8 cellular contexts compared by ENCODE assay signal in genomic region chr7:75739796-75740672, GRCh38. TPM values are rescaled to one million over a fixed set of nuclear protein-coding genes. Genes with fewer than 3 reads are reported as not detected.
A peak's percentile ranks its signal among the peaks of the same experiment; 100 is the strongest.
DNase-seq lines count a peak whose midpoint lies in the region; ATAC-seq, FAIRE-seq and TF ChIP-seq lines count a peak whose summit lies in the region.

No MANE protein-coding gene starts in this region.

- CTCF ChIA-PET in AG04449 (lab: Yijun Ruan, JAX) = interaction anchor here (0.9 to 1.0 kb wide), 2 partner anchors 15 to 22 kb away, joined by 3 read pairs; no protein-coding TSS in a partner anchor
- CTCF ChIA-PET in endothelial cell of umbilical vein (lab: Charles Lee) = interaction anchor here (0.5 to 2.6 kb wide), 8 partner anchors 9 to 280 kb away, joined by 3 to 12 read pairs (median 3); no protein-coding TSS in a partner anchor

- no peaks in the 10 kb centered on the region for H3K36me3 ChIP-seq in RWPE2 (ENCODE audit: low read depth)
- no peaks in the 10 kb centered on the region for H3K36me3 ChIP-seq in endothelial cell of umbilical vein (ENCODE audit: control insufficient read depth in 2 of 2, extremely low read depth in 1 of 2, insufficient read depth in 2 of 2, low read length in 2 of 2)
- H3K36me3 ChIP-seq in parathyroid adenoma (ENCODE audit: control insufficient read depth, insufficient read depth, low read length) = no peaks in the 10 kb centered on the region

- TF ChIP-seq POLR2A in endothelial cell of umbilical vein (IDR thresholded peaks at IDR 0.05; ENCODE audit: low read depth, low read length) = no peak

- H3K4me2 ChIP-seq in endothelial cell of umbilical vein (ENCODE audit: insufficient read depth, low read length) (peak overlapping the region; percentile 97), parathyroid adenoma (ENCODE audit: low read length) (peak overlapping the region; percentile 98)

- H3K4me1 ChIP-seq in RWPE2 (ENCODE audit: insufficient read depth, poor library complexity, severe bottlenecking) (no peaks in the 10 kb centered on the region), endothelial cell of umbilical vein (ENCODE audit: control insufficient read depth, extremely low read depth, insufficient read depth, low read length) (peaks cover 6% of the 10 kb centered on the region), parathyroid adenoma (no peaks in the 10 kb centered on the region)

- ATAC-seq in GM19455 (IDR thresholded peaks at IDR 0.05; ENCODE audit: unreplicated experiment) (peak; percentile 36), RWPE2 (ENCODE audit: low read depth) (no peak), HG03280 (IDR thresholded peaks at IDR 0.05; ENCODE audit: unreplicated experiment) (no peak)

- intact Hi-C loops in endothelial cell of umbilical vein (cut with micrococcal nuclease) = loop anchor here (1.0 to 2.0 kb wide), 4 partner anchors 69 to 175 kb away; no protein-coding TSS in a partner anchor

- H2AFZ ChIP-seq in endothelial cell of umbilical vein (ENCODE audit: low read depth, low read length) (peak overlapping the region; percentile 99), parathyroid adenoma (peak overlapping the region; percentile 98)

- H3K4me3 ChIP-seq in AG04449 (ENCODE audit: low read depth, low read length) = peak overlapping the region; percentile 70
- peak overlapping the region; percentile 93 for H3K4me3 ChIP-seq in RWPE2 (ENCODE audit: severe bottlenecking)
- H3K4me3 ChIP-seq in endothelial cell of umbilical vein (replicated peaks in 1 of 3; ENCODE audit: insufficient read depth in 1 of 3, low read depth in 1 of 3, low read length in 3 of 3) = peak overlapping the region; percentile 54 to 99 (median 91)
- H3K4me3 ChIP-seq in parathyroid adenoma (ENCODE audit: low read depth, low read length) = peak overlapping the region; percentile 84

- POLR2A ChIA-PET in AG04449 (lab: Yijun Ruan, JAX) = interaction anchor here (0.6 to 1.5 kb wide), 2 partner anchors 9 to 280 kb away, joined by 3 to 6 read pairs; no protein-coding TSS in a partner anchor
- POLR2A ChIA-PET in endothelial cell of umbilical vein (lab: Charles Lee) = interaction anchor here (0.6 to 1.2 kb wide), 4 partner anchors 11 to 212 kb away, joined by 3 to 5 read pairs (median 4); no protein-coding TSS in a partner anchor

- H3K9ac ChIP-seq in endothelial cell of umbilical vein (replicated peaks; ENCODE audit: extremely low read depth, insufficient read depth, low read length) (peak overlapping the region; percentile 74), parathyroid adenoma (no peak overlapping the region)

- no peak for DNase-seq in AG04449 (ENCODE audit: low read depth, low spot score)
- no peak for DNase-seq in RWPE2 (ENCODE audit: low spot score)
- no peak for DNase-seq in endothelial cell of umbilical vein (ENCODE audit: low read depth, low spot score)
- DNase-seq in NCI-H1930 (lab: John Stamatoyannopoulos, UW) = no peak
- DNase-seq in central memory CD4-positive, alpha-beta T cell = no peak

- no TSS peak for BruUV-seq in endothelial cell of umbilical vein (replicated peaks; lab: Mats Ljungman, UMichigan)

- H4K20me1 ChIP-seq in endothelial cell of umbilical vein (replicated peaks; ENCODE audit: control insufficient read depth, extremely low read depth, insufficient read depth, low read length) = no peaks in the 10 kb centered on the region

- FAIRE-seq in endothelial cell of umbilical vein (lab: Jason Lieb, UNC) = no peak

- H3K9me1 ChIP-seq in endothelial cell of umbilical vein (replicated peaks; ENCODE audit: control insufficient read depth, extremely low read depth, insufficient read depth, low read length) = no peaks in the 10 kb centered on the region

- H3K79me2 ChIP-seq in endothelial cell of umbilical vein (ENCODE audit: control insufficient read depth, insufficient read depth, low read length) (no peaks in the 10 kb centered on the region), parathyroid adenoma (no peaks in the 10 kb centered on the region)

- H3K27me3 ChIP-seq in RWPE2 (ENCODE audit: insufficient read depth, poor library complexity, severe bottlenecking) (no peaks in the 10 kb centered on the region), endothelial cell of umbilical vein (ENCODE audit: control insufficient read depth in 2 of 2, insufficient read depth in 2 of 2, low read length in 2 of 2) (no peaks in the 10 kb centered on the region), parathyroid adenoma (ENCODE audit: control insufficient read depth, insufficient read depth, low read length) (no peaks in the 10 kb centered on the region)

- TF ChIP-seq CTCF in AG04449 (IDR thresholded peaks at IDR 0.05; ENCODE audit: insufficient read depth, low read length, missing control alignments) = no peak
- TF ChIP-seq CTCF in RWPE2 (IDR thresholded peaks at IDR 0.05; ENCODE audit: poor library complexity, severe bottlenecking) = no peak
- no peak for TF ChIP-seq CTCF in endothelial cell of umbilical vein (IDR thresholded peaks at IDR 0.05; ENCODE audit: extremely low read depth in 1 of 2, insufficient read depth in 1 of 2, low read depth in 1 of 2, low read length in 2 of 2)
- no peak for TF ChIP-seq CTCF in parathyroid adenoma (IDR thresholded peaks at IDR 0.05)

- H3K27ac ChIP-seq in RWPE2 (ENCODE audit: poor library complexity, severe bottlenecking) = peak overlapping the region; percentile 17
- H3K27ac ChIP-seq in endothelial cell of umbilical vein (ENCODE audit: insufficient read depth, low read depth, low read length) = peak overlapping the region; percentile 55
- H3K27ac ChIP-seq in parathyroid adenoma = peak overlapping the region; percentile 77

- dilution Hi-C loops in endothelial cell of umbilical vein (cut with MboI; ENCODE audit: extremely low pct_ligation_motif_present, low sequenced_read_pairs) = no loop called here

- H3K9me3 ChIP-seq in RWPE2 (ENCODE audit: severe bottlenecking) (no peaks in the 10 kb centered on the region), endothelial cell of umbilical vein (replicated peaks; ENCODE audit: control insufficient read depth, insufficient read depth, low read length) (no peaks in the 10 kb centered on the region), parathyroid adenoma (ENCODE audit: control insufficient read depth, low read length) (no peaks in the 10 kb centered on the region)

TF ChIP-seq in endothelial cell of umbilical vein, 7 proteins besides CTCF, POLR2A, EP300 and RAD21:
- no peak for TF ChIP-seq GATA2 (IDR thresholded peaks at IDR 0.05; ENCODE audit: insufficient read depth, insufficient read length, low read depth, low read length)
- no peak for TF ChIP-seq FOS (IDR thresholded peaks at IDR 0.05; ENCODE audit: borderline replicate concordance, insufficient read depth, low read length)
- TF ChIP-seq JUN (IDR thresholded peaks at IDR 0.05; ENCODE audit: borderline replicate concordance, insufficient read depth, insufficient read length, low read depth) = no peak
- TF ChIP-seq, protein P1, sequence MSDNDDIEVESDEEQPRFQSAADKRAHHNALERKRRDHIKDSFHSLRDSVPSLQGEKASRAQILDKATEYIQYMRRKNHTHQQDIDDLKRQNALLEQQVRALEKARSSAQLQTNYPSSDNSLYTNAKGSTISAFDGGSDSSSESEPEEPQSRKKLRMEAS (IDR thresholded peaks at IDR 0.05; ENCODE audit: insufficient read depth, insufficient read length) = no peak
- TF ChIP-seq MYC (IDR thresholded peaks at IDR 0.05; ENCODE audit: low read depth, low read length) = no peak
- no peak for TF ChIP-seq EZH2 (IDR thresholded peaks at IDR 0.05; ENCODE audit: borderline replicate concordance, low read depth, low read length, severe bottlenecking)
- no peak for TF ChIP-seq POLR2AphosphoS5 (IDR thresholded peaks at IDR 0.05; ENCODE audit: insufficient read depth, low read depth, low read length)

RNA-seq across cellular contexts. Expression of gene HIP1, which starts 1.3 kb away (rescaled TPM):
- 45.1 and 47.6 TPM in 2 replicates for total RNA-seq in endothelial cell of umbilical vein
- polyA plus RNA-seq in endothelial cell of umbilical vein = 22.3 and 23.7 TPM in 2 replicates
- polyA plus RNA-seq in endothelial cell of umbilical vein (2011; cell fraction: cytosol; rRNA removed) = 20.9 and 22.7 TPM in 2 replicates
- polyA plus RNA-seq in endothelial cell of umbilical vein (2011; cell fraction: nucleus; rRNA removed) = 32.0 and 36.8 TPM in 2 replicates
- 22.1 and 27.9 TPM in 2 replicates for polyA plus RNA-seq in endothelial cell of umbilical vein (2012)
- 49.6 and 57.0 TPM in 2 replicates for polyA minus RNA-seq in endothelial cell of umbilical vein
- 9.5 TPM for polyA minus RNA-seq in endothelial cell of umbilical vein (2011; cell fraction: cytosol; rRNA and poly(A)+ RNA removed)
- polyA minus RNA-seq in endothelial cell of umbilical vein (2011; cell fraction: nucleus; rRNA and poly(A)+ RNA removed) = 32.5 and 38.5 TPM in 2 replicates

RNA-seq across cellular contexts. Expression of gene CCL26, which starts 32.0 kb away (rescaled TPM):
- total RNA-seq in endothelial cell of umbilical vein = not detected in 2 replicates
- polyA plus RNA-seq in endothelial cell of umbilical vein = not detected in 2 replicates
- polyA plus RNA-seq in endothelial cell of umbilical vein (2011; cell fraction: cytosol; rRNA removed) = not detected in 2 replicates
- not detected in 2 replicates for polyA plus RNA-seq in endothelial cell of umbilical vein (2011; cell fraction: nucleus; rRNA removed)
- polyA plus RNA-seq in endothelial cell of umbilical vein (2012) = 0.71 TPM in 1 of 2 replicates, not detected in the other
- not detected in 2 replicates for polyA minus RNA-seq in endothelial cell of umbilical vein
- polyA minus RNA-seq in endothelial cell of umbilical vein (2011; cell fraction: cytosol; rRNA and poly(A)+ RNA removed) = not detected
- polyA minus RNA-seq in endothelial cell of umbilical vein (2011; cell fraction: nucleus; rRNA and poly(A)+ RNA removed) = not detected in 2 replicates

Comparison
In these comparisons a context has a peak if more than half of its experiments do, and no peak if none do; other contexts are left out.
1. H3K27ac ChIP-seq: peak in every context shown above with its lines; median percentile 77 in parathyroid adenoma; 55 in endothelial cell of umbilical vein; 17 in RWPE2.